In the genomic region with DNA sequence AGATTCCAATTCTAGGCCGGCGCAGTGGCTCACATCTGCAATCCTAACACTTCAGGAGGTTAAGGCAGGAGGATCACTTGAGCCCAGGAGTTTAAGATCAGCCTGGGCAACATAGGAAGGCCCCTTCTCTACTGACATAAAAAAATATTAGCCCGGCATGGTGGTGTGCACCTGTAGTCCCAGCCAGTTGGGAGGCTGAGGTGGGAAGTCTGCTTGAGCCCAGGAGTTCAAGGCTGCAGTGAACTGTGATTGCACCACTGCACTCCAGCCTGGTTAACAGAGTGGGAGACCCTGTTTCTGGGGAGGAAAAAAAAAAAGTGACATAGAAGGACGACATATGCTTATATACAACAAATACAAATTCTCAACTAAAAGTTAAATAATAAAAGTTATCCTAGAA, we compare ENCODE assay signal across 17 cellular contexts. TPM values are rescaled to one million over a fixed set of nuclear protein-coding genes. Genes with fewer than 3 reads are reported as not detected.
DNase-seq lines count a peak whose midpoint lies in the region; ATAC-seq, FAIRE-seq and TF ChIP-seq lines count a peak whose summit lies in the region.
"Had no signal": no experiment of that assay in that cellular context is flagged by ENCODE, and none has a peak within 500 bp of the region (broad histone marks: within the 10 kb centered on the region; RNA-seq: fewer than 3 reads in every experiment).

No MANE protein-coding gene starts in this region.

- no peaks in the 10 kb centered on the region for H3K9me3 ChIP-seq in HepG2 (ENCODE audit: low read length)
- no peaks in the 10 kb centered on the region for H3K9me3 ChIP-seq in right lobe of liver

- no peak for FAIRE-seq in HepG2 (lab: Jason Lieb, UNC)
- FAIRE-seq: H1 had no signal

- H3K36me3 ChIP-seq in HepG2 (replicated peaks in 1 of 2; ENCODE audit: control insufficient read depth in 1 of 2, insufficient read depth in 2 of 2, low read length in 2 of 2) (peaks cover 1 to 17% of the 10 kb centered on the region in 2 experiments; a peak in 4 of 5 replicates), right lobe of liver (no peaks in the 10 kb centered on the region)

- no peaks in the 10 kb centered on the region for H3K27me3 ChIP-seq in HepG2 (ENCODE audit: control insufficient read depth in 1 of 2, insufficient read depth in 2 of 2, low read length in 2 of 2)
- H3K27me3 ChIP-seq in right lobe of liver: no peaks in the 10 kb centered on the region

- POLR2A ChIA-PET in HepG2 (lab: Yijun Ruan, JAX): no interaction called here
- POLR2A ChIA-PET in WTC11 (lab: Charles Lee): interaction anchor here (1.1 kb wide), 1 partner anchor 39 kb away, joined by 3 read pairs; no protein-coding TSS in a partner anchor
- POLR2A ChIA-PET in T-cell (lab: Charles Lee): no interaction called here

- no peak for TF ChIP-seq POLR2A in HepG2 (IDR thresholded peaks at IDR 0.05; ENCODE audit: insufficient read depth in 1 of 2, low read depth in 2 of 2, low read length in 2 of 2)
- TF ChIP-seq POLR2A in right lobe of liver (IDR thresholded peaks at IDR 0.05): no peak

- no peak overlapping the region for H3K9ac ChIP-seq in HepG2 (ENCODE audit: insufficient read depth, low read depth, low read length)

- H3K27ac Mint-ChIP-seq in WTC11 (peak overlapping the region; percentile 90), T-cell (peak overlapping the region in 1 of 2 donors; percentile 28)
- peak overlapping the region; percentile 95 to 97 for H3K27ac Mint-ChIP-seq in natural killer cell treated with Interleukin-12 subunit alpha and Interleukin-12 subunit beta and Interleukin-15 and Interleukin-18, amount 100 ng/mL, for 72 hours
- H3K27ac Mint-ChIP-seq in activated naive CD8-positive, alpha-beta T cell treated with anti-CD3 and anti-CD28 coated beads for 36 hours: no peak overlapping the region
- H3K27ac Mint-ChIP-seq: CD8-positive, alpha-beta T cell had no signal

- intact Hi-C loops in HepG2 (cut with micrococcal nuclease; ENCODE audit: unreplicated experiment) (no loop called here), right lobe of liver (cut with DNase I) (loop anchor here in 1 of 2 donors (10.0 kb wide), 1 partner anchor 68 kb away; no protein-coding TSS in a partner anchor)

- 96% methylated on average over 4 of the region's 4 CpGs for WGBS in HepG2 (ENCODE audit: low lambda C conversion rate)
- 92% methylated on average over 3 of the region's 4 CpGs for WGBS in right lobe of liver (ENCODE audit: insufficient coverage, low coverage, low lambda C conversion rate, missing lambda C conversion rate)

- H3K79me2 ChIP-seq in HepG2 (ENCODE audit: insufficient read depth, low read length): peaks cover 93% of the 10 kb centered on the region

- H3K4me3 ChIP-seq in HepG2 (replicated peaks in 1 of 3; ENCODE audit: insufficient read depth in 1 of 3, low read depth in 2 of 3, low read length in 3 of 3) (no peak overlapping the region), right lobe of liver (no peak overlapping the region)

- peaks cover 89% of the 10 kb centered on the region for H3K4me1 ChIP-seq in HepG2 (ENCODE audit: insufficient read depth, low read length)
- H3K4me1 ChIP-seq in right lobe of liver: peaks cover 4 to 84% (median 35%) of the 10 kb centered on the region in 4 donors

- H3K4me2 ChIP-seq in HepG2 (ENCODE audit: low read depth, low read length): no peak overlapping the region

- H2AFZ ChIP-seq in HepG2 (ENCODE audit: low read length): no peak overlapping the region

- ATAC-seq in HepG2 (no peak), right lobe of liver (no peak), WTC11 (no peak), T-cell (replicated peaks in 1 of 4) (no peak)
- ATAC-seq in natural killer cell treated with Interleukin-12 subunit alpha and Interleukin-12 subunit beta and Interleukin-15 and Interleukin-18, amount 100 ng/mL, for 72 hours: no peak
- ATAC-seq: CD8-positive, alpha-beta T cell; PC-3 had no signal

- H3K36me3 Mint-ChIP-seq in WTC11 (no peaks in the 10 kb centered on the region), T-cell (peaks cover 18% of the 10 kb centered on the region)
- H3K36me3 Mint-ChIP-seq in natural killer cell treated with Interleukin-12 subunit alpha and Interleukin-12 subunit beta and Interleukin-15 and Interleukin-18, amount 100 ng/mL, for 72 hours: no peaks in the 10 kb centered on the region
- H3K36me3 Mint-ChIP-seq in activated naive CD8-positive, alpha-beta T cell treated with anti-CD3 and anti-CD28 coated beads for 36 hours: peaks cover 17% of the 10 kb centered on the region

- H4K20me1 ChIP-seq in HepG2 (ENCODE audit: insufficient read depth, low read length): no peaks in the 10 kb centered on the region; the same call in 1 of the 2 replicates

- no TSS peak for BruUV-seq in HepG2 (replicated peaks; lab: Mats Ljungman, UMichigan)

- CTCF ChIA-PET in HepG2 (lab: Yijun Ruan, JAX; ENCODE audit: low intra/inter-chr PET ratio, low total read pairs) (interaction anchor here (0.7 kb wide), 1 partner anchor 15 kb away, joined by 3 read pairs; no protein-coding TSS in a partner anchor), WTC11 (lab: Charles Lee) (no interaction called here), T-cell (lab: Charles Lee) (no interaction called here)

- H3K4me3 Mint-ChIP-seq in WTC11 (no peak overlapping the region), T-cell (no peak overlapping the region)
- peak overlapping the region; percentile 76 for H3K4me3 Mint-ChIP-seq in natural killer cell treated with Interleukin-12 subunit alpha and Interleukin-12 subunit beta and Interleukin-15 and Interleukin-18, amount 100 ng/mL, for 72 hours
- no peak overlapping the region for H3K4me3 Mint-ChIP-seq in activated naive CD8-positive, alpha-beta T cell treated with anti-CD3 and anti-CD28 coated beads for 36 hours
- H3K4me3 Mint-ChIP-seq: CD8-positive, alpha-beta T cell had no signal

- H3K4me1 Mint-ChIP-seq in WTC11 (peaks cover 69% of the 10 kb centered on the region), T-cell (peaks cover 16 to 61% (median 45%) of the 10 kb centered on the region in 3 donors)
- peaks cover 69 to 82% of the 10 kb centered on the region in 2 donors for H3K4me1 Mint-ChIP-seq in natural killer cell treated with Interleukin-12 subunit alpha and Interleukin-12 subunit beta and Interleukin-15 and Interleukin-18, amount 100 ng/mL, for 72 hours (ENCODE audit: low read depth in 2 of 2)
- peaks cover 40% of the 10 kb centered on the region for H3K4me1 Mint-ChIP-seq in activated naive CD8-positive, alpha-beta T cell treated with anti-CD3 and anti-CD28 coated beads for 36 hours

- DNase-seq in HepG2 (ENCODE audit: low spot score) (no peak), right lobe of liver (no peak), WTC11 (ENCODE audit: low spot score) (no peak), COLO668 (lab: John Stamatoyannopoulos, UW; ENCODE audit: unreplicated experiment) (no peak), T-cell (no peak)
- DNase-seq in natural killer cell treated with Interleukin-12 subunit alpha and Interleukin-12 subunit beta and Interleukin-15 and Interleukin-18, amount 100 ng/mL, for 72 hours (ENCODE audit: low spot score): no peak
- DNase-seq in activated naive CD8-positive, alpha-beta T cell treated with anti-CD3 and anti-CD28 coated beads for 36 hours: no peak
- DNase-seq: CD8-positive, alpha-beta T cell; DMS79 treated with DMSO at 0.1 percent for 48 hours; KBM-7; NCI-H1417; NCI-H187; NCI-H2107; NCI-H510A; NCI-H748 treated with DMSO at 0.1 percent for 48 hours; PC-3 had no signal

- H3K27ac ChIP-seq in HepG2 (ENCODE audit: extremely low read length, insufficient read depth, low read length): no peak overlapping the region
- no peak overlapping the region for H3K27ac ChIP-seq in right lobe of liver

- TF ChIP-seq RAD21 in HepG2 (CRISPR knock-in tag; IDR thresholded peaks at IDR 0.05): no peak

- TF ChIP-seq EP300 in HepG2 (IDR thresholded peaks at IDR 0.05; ENCODE audit: low read depth in 2 of 2, low read length in 2 of 2): no peak
- no peak for TF ChIP-seq EP300 in HepG2 (CRISPR knock-in tag; IDR thresholded peaks at IDR 0.05; ENCODE audit: borderline replicate concordance)

- in situ Hi-C loops in HepG2 (cut with HindIII; ENCODE audit: extremely low pct_ligation_motif_present, low pct_unique_long_range_greater_than_20kb): no loop called here

- no peak for TF ChIP-seq CTCF in HepG2 (CRISPR knock-in tag; IDR thresholded peaks at IDR 0.05)
- no peak for TF ChIP-seq CTCF in right lobe of liver (IDR thresholded peaks at IDR 0.05)
- no peak for TF ChIP-seq CTCF in WTC11 (IDR thresholded peaks at IDR 0.05)

- H3K27me3 Mint-ChIP-seq in WTC11 (ENCODE audit: low read depth) (no peaks in the 10 kb centered on the region), T-cell (no peaks in the 10 kb centered on the region)
- H3K27me3 Mint-ChIP-seq in natural killer cell treated with Interleukin-12 subunit alpha and Interleukin-12 subunit beta and Interleukin-15 and Interleukin-18, amount 100 ng/mL, for 72 hours: no peaks in the 10 kb centered on the region
- no peaks in the 10 kb centered on the region for H3K27me3 Mint-ChIP-seq in activated naive CD8-positive, alpha-beta T cell treated with anti-CD3 and anti-CD28 coated beads for 36 hours

- H3K9me3 Mint-ChIP-seq in WTC11: no peaks in the 10 kb centered on the region
- H3K9me3 Mint-ChIP-seq in natural killer cell treated with Interleukin-12 subunit alpha and Interleukin-12 subunit beta and Interleukin-15 and Interleukin-18, amount 100 ng/mL, for 72 hours: no peaks in the 10 kb centered on the region
- no peaks in the 10 kb centered on the region for H3K9me3 Mint-ChIP-seq in T-cell
- no peaks in the 10 kb centered on the region for H3K9me3 Mint-ChIP-seq in activated naive CD8-positive, alpha-beta T cell treated with anti-CD3 and anti-CD28 coated beads for 36 hours
- H3K9me3 Mint-ChIP-seq: CD8-positive, alpha-beta T cell had no signal

RNA-seq across cellular contexts. Expression of a gene that starts 30.9 kb away (rescaled TPM):
- 26.7 and 30.9 TPM in 2 replicates for total RNA-seq in HepG2 (2016; rRNA removed; fragmentation: Illumina TruSeq; extraction: Trizol)
- 8.0 and 8.5 TPM in 2 replicates for total RNA-seq in HepG2 (2016; cell fraction: cytosol; rRNA removed; fragmentation: Illumina TruSeq; extraction: Trizol; ENCODE audit: low read depth)
- 22.9 and 29.9 TPM in 2 replicates for total RNA-seq in HepG2 (2016; cell fraction: insoluble cytoplasmic fraction; rRNA removed; fragmentation: Illumina TruSeq; extraction: Trizol)
- total RNA-seq in HepG2 (2016; cell fraction: membrane; rRNA removed; fragmentation: Illumina TruSeq; extraction: Trizol): 33.9 and 36.1 TPM in 2 replicates
- 27.2 and 29.5 TPM in 2 replicates for total RNA-seq in HepG2 (2016; cell fraction: nucleus; rRNA removed; fragmentation: Illumina TruSeq; extraction: Trizol)
- polyA plus RNA-seq in HepG2 (2011; rRNA removed): 27.3 and 29.3 TPM in 2 replicates
- polyA plus RNA-seq in HepG2 (2011; cell fraction: cytosol; rRNA removed): 18.3 and 27.5 TPM in 2 replicates
- polyA plus RNA-seq in HepG2 (2011; cell fraction: nucleus; rRNA removed): 11.9 and 15.8 TPM in 2 replicates
- polyA plus RNA-seq in HepG2 (2012): 18.1 and 19.7 TPM in 2 replicates
- 5.4 and 5.7 TPM in 2 replicates for polyA plus RNA-seq in HepG2 (2016; cell fraction: cytosol; fragmentation: Illumina TruSeq; extraction: Trizol; ENCODE audit: low read depth)
- 22.6 and 24.2 TPM in 2 replicates for polyA plus RNA-seq in HepG2 (2016; cell fraction: insoluble cytoplasmic fraction; fragmentation: Illumina TruSeq; extraction: Trizol; ENCODE audit: low read depth)
- polyA plus RNA-seq in HepG2 (2016; cell fraction: membrane; fragmentation: Illumina TruSeq; extraction: Trizol; ENCODE audit: low read depth): 22.9 and 23.5 TPM in 2 replicates
- polyA plus RNA-seq in HepG2 (2016; cell fraction: nucleus; fragmentation: Illumina TruSeq; extraction: Trizol; ENCODE audit: insufficient read depth, low read depth): 42.1 and 46.2 TPM in 2 replicates
- 38.2 and 60.8 TPM in 2 replicates for polyA minus RNA-seq in HepG2 (2011; rRNA and poly(A)+ RNA removed; ENCODE audit: low replicate concordance)
- polyA minus RNA-seq in HepG2 (2011; cell fraction: cytosol; rRNA and poly(A)+ RNA removed): 22.1 and 24.1 TPM in 2 replicates
- 13.5 and 18.5 TPM in 2 replicates for polyA minus RNA-seq in HepG2 (2011; cell fraction: nucleus; rRNA and poly(A)+ RNA removed)
- total RNA-seq in right lobe of liver: 10 to 100 TPM in 5 of 6 experiments, 1 to 10 TPM in 1; 9.5 to 32.6 (median 15.5) TPM
- total RNA-seq in WTC11 (2021): 62.4 to 71.5 TPM (median 69.4 TPM) in 3 replicates
- total RNA-seq in natural killer cell treated with Interleukin-12 subunit alpha and Interleukin-12 subunit beta and Interleukin-15 and Interleukin-18, amount 100 ng/mL, for 72 hours: 10 to 100 TPM; 62.1 to 74.9 TPM
- 10 to 100 TPM in 2 of 5 donors, 1 to 10 TPM in 3; 4.6 to 11.9 (median 9.2) TPM for total RNA-seq in T-cell
- 10 to 100 TPM; 22.4 to 23.3 TPM for total RNA-seq in activated naive CD8-positive, alpha-beta T cell treated with anti-CD3 and anti-CD28 coated beads for 36 hours
